In the genomic region with DNA sequence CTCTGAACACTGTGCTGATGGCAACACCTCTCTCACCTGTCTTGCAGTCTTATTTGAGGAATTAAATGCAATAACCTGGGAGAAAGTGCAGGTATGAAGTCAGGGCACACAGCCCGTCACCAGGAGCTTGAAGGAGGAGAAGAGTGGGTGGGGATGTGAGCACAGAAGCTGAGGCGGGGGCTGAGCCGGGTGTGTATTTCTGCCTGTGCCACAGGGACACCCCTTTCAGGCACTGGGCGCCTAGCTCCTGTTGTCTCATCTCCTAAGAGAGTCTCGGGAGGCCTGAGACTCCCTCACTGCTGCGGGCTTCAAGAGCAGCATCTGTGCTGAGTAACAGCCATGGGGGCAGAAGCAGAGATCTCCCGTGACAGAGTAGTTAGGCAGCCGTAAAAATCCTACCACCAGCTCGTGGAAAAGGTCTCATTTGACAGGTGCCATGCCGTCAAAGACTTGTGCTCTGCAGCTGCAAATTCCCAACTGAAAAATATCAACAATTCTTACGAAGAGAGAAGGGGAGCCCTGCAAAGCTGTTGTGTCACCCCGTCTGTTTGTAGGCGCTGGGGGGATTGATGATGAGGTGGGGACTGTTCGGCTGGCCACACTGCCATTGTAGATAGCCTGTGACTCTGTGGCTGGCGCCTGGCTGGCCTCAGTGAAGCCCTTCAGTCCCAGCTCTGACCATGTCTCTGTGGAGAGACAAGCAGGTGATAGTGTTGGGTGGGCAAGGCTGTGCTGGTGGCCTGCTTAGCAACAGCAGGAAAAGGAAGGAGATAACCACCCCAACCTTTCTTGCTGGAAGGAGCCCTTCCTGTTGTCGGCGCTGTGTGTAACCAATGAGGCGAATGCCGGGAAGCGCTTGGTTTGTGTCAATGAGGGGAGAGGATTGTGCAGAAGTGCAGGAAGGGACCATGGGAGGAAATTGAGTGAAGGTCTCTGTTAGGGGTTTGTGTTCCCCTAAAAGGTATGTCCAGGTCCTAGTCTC, we compare ENCODE assay signal across 3 cellular contexts.
A peak's percentile ranks its signal among the peaks of the same experiment; 100 is the strongest.
TF ChIP-seq lines count a peak whose summit lies in the region.

No MANE protein-coding gene starts in this region.

TF ChIP-seq in liver, 16 proteins besides CTCF, POLR2A, EP300 and RAD21 (continued from another document):
- TF ChIP-seq YY1 (IDR thresholded peaks at IDR 0.05): no peak
- TF ChIP-seq FOXA1 (IDR thresholded peaks at IDR 0.05): no peak
- TF ChIP-seq, protein P1, sequence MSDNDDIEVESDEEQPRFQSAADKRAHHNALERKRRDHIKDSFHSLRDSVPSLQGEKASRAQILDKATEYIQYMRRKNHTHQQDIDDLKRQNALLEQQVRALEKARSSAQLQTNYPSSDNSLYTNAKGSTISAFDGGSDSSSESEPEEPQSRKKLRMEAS (IDR thresholded peaks at IDR 0.05): no peak
- no peak for TF ChIP-seq RXRA (IDR thresholded peaks at IDR 0.05)
TF ChIP-seq in liver: peak in this region for 0.

TF ChIP-seq in HepG2, 621 proteins besides CTCF, POLR2A, EP300 and RAD21 (continues in another document):
- TF ChIP-seq, protein P2, sequence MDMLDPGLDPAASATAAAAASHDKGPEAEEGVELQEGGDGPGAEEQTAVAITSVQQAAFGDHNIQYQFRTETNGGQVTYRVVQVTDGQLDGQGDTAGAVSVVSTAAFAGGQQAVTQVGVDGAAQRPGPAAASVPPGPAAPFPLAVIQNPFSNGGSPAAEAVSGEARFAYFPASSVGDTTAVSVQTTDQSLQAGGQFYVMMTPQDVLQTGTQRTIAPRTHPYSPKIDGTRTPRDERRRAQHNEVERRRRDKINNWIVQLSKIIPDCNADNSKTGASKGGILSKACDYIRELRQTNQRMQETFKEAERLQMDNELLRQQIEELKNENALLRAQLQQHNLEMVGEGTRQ (IDR thresholded peaks at IDR 0.05; ENCODE audit: low read depth, low read length): no peak
- TF ChIP-seq, protein P2 (CRISPR knock-in tag; IDR thresholded peaks at IDR 0.05; ENCODE audit: borderline replicate concordance): no peak
- TF ChIP-seq, protein P3, sequence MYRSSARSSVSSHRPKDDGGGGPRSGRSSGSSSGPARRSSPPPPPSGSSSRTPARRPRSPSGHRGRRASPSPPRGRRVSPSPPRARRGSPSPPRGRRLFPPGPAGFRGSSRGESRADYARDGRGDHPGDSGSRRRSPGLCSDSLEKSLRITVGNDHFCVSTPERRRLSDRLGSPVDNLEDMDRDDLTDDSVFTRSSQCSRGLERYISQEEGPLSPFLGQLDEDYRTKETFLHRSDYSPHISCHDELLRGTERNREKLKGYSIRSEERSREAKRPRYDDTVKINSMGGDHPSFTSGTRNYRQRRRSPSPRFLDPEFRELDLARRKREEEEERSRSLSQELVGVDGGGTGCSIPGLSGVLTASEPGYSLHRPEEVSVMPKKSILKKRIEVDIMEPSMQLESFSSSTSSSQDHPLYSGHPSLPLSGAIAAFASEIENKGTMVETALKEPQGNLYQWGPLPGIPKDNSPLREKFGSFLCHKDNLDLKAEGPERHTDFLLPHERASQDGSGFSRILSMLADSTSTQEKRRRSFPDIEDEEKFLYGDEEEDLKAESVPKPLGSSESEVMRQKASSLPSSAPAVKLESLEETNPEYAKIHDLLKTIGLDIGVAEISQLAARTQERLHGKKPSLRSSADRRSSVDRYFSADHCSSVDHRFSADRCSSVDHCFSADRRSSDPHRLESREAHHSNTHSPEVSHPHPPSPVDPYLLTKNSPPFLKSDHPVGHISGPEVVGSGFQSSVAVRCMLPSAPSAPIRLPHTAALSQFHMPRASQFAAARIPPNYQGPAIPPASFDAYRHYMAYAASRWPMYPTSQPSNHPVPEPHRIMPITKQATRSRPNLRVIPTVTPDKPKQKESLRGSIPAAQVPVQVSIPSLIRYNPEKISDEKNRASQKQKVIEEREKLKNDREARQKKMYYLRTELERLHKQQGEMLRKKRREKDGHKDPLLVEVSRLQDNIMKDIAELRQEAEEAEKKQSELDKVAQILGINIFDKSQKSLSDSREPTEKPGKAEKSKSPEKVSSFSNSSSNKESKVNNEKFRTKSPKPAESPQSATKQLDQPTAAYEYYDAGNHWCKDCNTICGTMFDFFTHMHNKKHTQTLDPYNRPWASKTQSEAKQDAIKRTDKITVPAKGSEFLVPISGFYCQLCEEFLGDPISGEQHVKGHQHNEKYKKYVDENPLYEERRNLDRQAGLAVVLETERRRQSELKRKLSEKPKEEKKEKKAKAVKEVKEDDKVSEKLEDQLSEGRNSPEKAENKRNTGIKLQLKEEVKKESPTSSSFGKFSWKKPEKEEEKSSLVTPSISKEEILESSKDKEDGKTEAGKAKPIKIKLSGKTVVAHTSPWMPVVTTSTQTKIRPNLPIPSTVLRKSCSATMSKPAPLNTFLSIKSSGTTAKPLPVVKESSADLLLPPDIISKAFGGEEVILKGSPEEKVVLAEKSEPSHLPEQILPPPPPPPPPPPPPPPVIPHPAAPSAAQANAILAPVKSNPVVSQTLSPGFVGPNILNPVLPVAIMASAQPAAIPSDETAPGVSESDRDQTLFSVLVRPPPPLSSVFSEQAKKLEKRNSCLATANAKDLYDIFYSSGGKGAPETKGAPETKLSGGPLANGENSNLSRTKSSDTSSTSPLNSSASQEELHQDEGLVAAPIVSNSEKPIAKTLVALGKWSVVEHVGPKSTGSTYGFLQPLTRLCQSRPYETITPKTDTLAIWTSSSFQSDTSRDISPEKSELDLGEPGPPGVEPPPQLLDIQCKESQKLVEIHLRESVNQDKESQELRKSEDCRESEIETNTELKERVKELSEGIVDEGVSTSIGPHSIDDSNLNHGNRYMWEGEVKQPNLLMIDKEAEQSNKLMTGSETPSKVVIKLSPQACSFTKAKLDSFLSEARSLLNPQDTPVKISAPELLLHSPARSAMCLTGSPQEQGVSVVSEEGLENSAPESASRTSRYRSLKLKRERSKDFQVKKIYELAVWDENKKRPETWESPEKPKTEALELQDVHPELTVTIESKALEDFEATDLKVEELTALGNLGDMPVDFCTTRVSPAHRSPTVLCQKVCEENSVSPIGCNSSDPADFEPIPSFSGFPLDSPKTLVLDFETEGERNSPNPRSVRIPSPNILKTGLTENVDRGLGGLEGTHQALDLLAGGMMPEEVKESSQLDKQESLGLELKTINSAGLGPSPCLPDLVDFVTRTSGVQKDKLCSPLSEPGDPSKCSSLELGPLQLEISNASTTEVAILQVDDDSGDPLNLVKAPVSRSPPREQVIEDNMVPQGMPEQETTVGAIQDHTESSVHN (CRISPR knock-in tag; IDR thresholded peaks at IDR 0.05): no peak
- TF ChIP-seq ZNF292 (CRISPR knock-in tag; IDR thresholded peaks at IDR 0.05; ENCODE audit: borderline replicate concordance, low read depth): no peak
- no peak for TF ChIP-seq ZNF879 (CRISPR knock-in tag; IDR thresholded peaks at IDR 0.05)
- TF ChIP-seq ZKSCAN1 (IDR thresholded peaks at IDR 0.05; ENCODE audit: low read length): no peak
- no peak for TF ChIP-seq ZNF343 (CRISPR knock-in tag; IDR thresholded peaks at IDR 0.05)
- TF ChIP-seq ZNF552 (CRISPR knock-in tag; IDR thresholded peaks at IDR 0.05; ENCODE audit: borderline replicate concordance): no peak
- no peak for TF ChIP-seq ZFP37 (CRISPR knock-in tag; IDR thresholded peaks at IDR 0.05; ENCODE audit: borderline replicate concordance)
- TF ChIP-seq ZNF737 (CRISPR knock-in tag; IDR thresholded peaks at IDR 0.05; ENCODE audit: borderline replicate concordance): no peak

TF ChIP-seq in neural cell, 6 proteins besides CTCF, POLR2A, EP300 and RAD21:
- TF ChIP-seq, protein P4, sequence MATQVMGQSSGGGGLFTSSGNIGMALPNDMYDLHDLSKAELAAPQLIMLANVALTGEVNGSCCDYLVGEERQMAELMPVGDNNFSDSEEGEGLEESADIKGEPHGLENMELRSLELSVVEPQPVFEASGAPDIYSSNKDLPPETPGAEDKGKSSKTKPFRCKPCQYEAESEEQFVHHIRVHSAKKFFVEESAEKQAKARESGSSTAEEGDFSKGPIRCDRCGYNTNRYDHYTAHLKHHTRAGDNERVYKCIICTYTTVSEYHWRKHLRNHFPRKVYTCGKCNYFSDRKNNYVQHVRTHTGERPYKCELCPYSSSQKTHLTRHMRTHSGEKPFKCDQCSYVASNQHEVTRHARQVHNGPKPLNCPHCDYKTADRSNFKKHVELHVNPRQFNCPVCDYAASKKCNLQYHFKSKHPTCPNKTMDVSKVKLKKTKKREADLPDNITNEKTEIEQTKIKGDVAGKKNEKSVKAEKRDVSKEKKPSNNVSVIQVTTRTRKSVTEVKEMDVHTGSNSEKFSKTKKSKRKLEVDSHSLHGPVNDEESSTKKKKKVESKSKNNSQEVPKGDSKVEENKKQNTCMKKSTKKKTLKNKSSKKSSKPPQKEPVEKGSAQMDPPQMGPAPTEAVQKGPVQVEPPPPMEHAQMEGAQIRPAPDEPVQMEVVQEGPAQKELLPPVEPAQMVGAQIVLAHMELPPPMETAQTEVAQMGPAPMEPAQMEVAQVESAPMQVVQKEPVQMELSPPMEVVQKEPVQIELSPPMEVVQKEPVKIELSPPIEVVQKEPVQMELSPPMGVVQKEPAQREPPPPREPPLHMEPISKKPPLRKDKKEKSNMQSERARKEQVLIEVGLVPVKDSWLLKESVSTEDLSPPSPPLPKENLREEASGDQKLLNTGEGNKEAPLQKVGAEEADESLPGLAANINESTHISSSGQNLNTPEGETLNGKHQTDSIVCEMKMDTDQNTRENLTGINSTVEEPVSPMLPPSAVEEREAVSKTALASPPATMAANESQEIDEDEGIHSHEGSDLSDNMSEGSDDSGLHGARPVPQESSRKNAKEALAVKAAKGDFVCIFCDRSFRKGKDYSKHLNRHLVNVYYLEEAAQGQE (IDR thresholded peaks at IDR 0.05; ENCODE audit: borderline replicate concordance): no peak
- no peak for TF ChIP-seq EZH2 (IDR thresholded peaks at IDR 0.05; ENCODE audit: borderline replicate concordance, insufficient read depth, low read length, poor library complexity, severe bottlenecking)
- peak; percentile 52 for TF ChIP-seq POLR2AphosphoS5 (IDR thresholded peaks at IDR 0.05)
- no peak for TF ChIP-seq TAF1 (IDR thresholded peaks at IDR 0.05; ENCODE audit: low read depth)
- no peak for TF ChIP-seq MXI1 (conservative IDR thresholded peaks at IDR 0.05; ENCODE audit: poor library complexity, severe bottlenecking)
- peak; percentile 14 for TF ChIP-seq SMC3 (conservative IDR thresholded peaks at IDR 0.05; ENCODE audit: poor library complexity)
